2 cellular contexts compared by ENCODE assay signal in genomic region chr3:89562373-89562772, GRCh38.
TF ChIP-seq lines count a peak whose summit lies in the region.

No MANE protein-coding gene starts in this region.

TF ChIP-seq in SK-N-SH, 30 proteins besides CTCF, POLR2A, EP300 and RAD21:
- no peak for TF ChIP-seq REST (IDR thresholded peaks at IDR 0.05; ENCODE audit: low read depth, low read length)
- TF ChIP-seq FOXJ3 (CRISPR knock-in tag; IDR thresholded peaks at IDR 0.05) = no peak
- no peak for TF ChIP-seq ZBTB33 (IDR thresholded peaks at IDR 0.05; ENCODE audit: borderline replicate concordance, low read depth)
- no peak for TF ChIP-seq ELF1 (IDR thresholded peaks at IDR 0.05)
- TF ChIP-seq YY1 (IDR thresholded peaks at IDR 0.05; ENCODE audit: low read depth) = no peak
- TF ChIP-seq EZH2phosphoT487 (IDR thresholded peaks at IDR 0.05; ENCODE audit: borderline replicate concordance, low read depth) = no peak
- TF ChIP-seq MAX (IDR thresholded peaks at IDR 0.05; ENCODE audit: low read depth) = no peak
- no peak for TF ChIP-seq NRF1 (IDR thresholded peaks at IDR 0.05; ENCODE audit: low read depth, low read length)
- no peak for TF ChIP-seq CHD2 (IDR thresholded peaks at IDR 0.05; ENCODE audit: low read length, partially characterized antibody)
- TF ChIP-seq PBX3 (IDR thresholded peaks at IDR 0.05) = no peak
- TF ChIP-seq GATA2 (CRISPR knock-in tag; IDR thresholded peaks at IDR 0.05) = no peak
- no peak for TF ChIP-seq USF2 (IDR thresholded peaks at IDR 0.05; ENCODE audit: borderline replicate concordance, low read depth, low read length)
- no peak for TF ChIP-seq FOXM1 (IDR thresholded peaks at IDR 0.05; ENCODE audit: low read depth)
- no peak for TF ChIP-seq TAF1 (IDR thresholded peaks at IDR 0.05; ENCODE audit: borderline replicate concordance, low read depth, low read length)
- no peak for TF ChIP-seq USF1 (IDR thresholded peaks at IDR 0.05; ENCODE audit: borderline replicate concordance, low read depth)
- TF ChIP-seq MEF2A (IDR thresholded peaks at IDR 0.05; ENCODE audit: borderline replicate concordance, low read depth) = no peak
- TF ChIP-seq FOSL2 (IDR thresholded peaks at IDR 0.05; ENCODE audit: borderline replicate concordance, low read depth) = no peak
- no peak for TF ChIP-seq TEAD4 (IDR thresholded peaks at IDR 0.05; ENCODE audit: borderline replicate concordance, insufficient read depth)

TF ChIP-seq in SK-N-SH treated with all-trans-retinoic acid at 6 μM for 48 hours, 23 proteins besides CTCF, POLR2A, EP300 and RAD21 (continued from another document):
- TF ChIP-seq TSHZ2 (CRISPR knock-in tag; IDR thresholded peaks at IDR 0.05) (no peak), ZFP3 (CRISPR knock-in tag; IDR thresholded peaks at IDR 0.05) (no peak)
